ENCODE assay signal across 1 cellular context in genomic region chr6:167291623-167292300, GRCh38.
TF ChIP-seq lines count a peak whose summit lies in the region.

No MANE protein-coding gene starts in this region.

TF ChIP-seq in HepG2, 621 proteins besides CTCF, POLR2A, EP300 and RAD21 (continued from another document and continues in another):
- no peak for TF ChIP-seq ZBTB46 (CRISPR knock-in tag; IDR thresholded peaks at IDR 0.05; ENCODE audit: borderline replicate concordance)
- TF ChIP-seq ZNF230 (CRISPR knock-in tag; IDR thresholded peaks at IDR 0.05): no peak
- TF ChIP-seq E2F1 (CRISPR knock-in tag; IDR thresholded peaks at IDR 0.05): no peak
- TF ChIP-seq ZNF503 (CRISPR knock-in tag; IDR thresholded peaks at IDR 0.05): no peak
- TF ChIP-seq ZNF713 (CRISPR knock-in tag; IDR thresholded peaks at IDR 0.05): no peak
- no peak for TF ChIP-seq ZNF224 (CRISPR knock-in tag; IDR thresholded peaks at IDR 0.05)
- peak; percentile 85 for TF ChIP-seq HOXA3 (CRISPR knock-in tag; IDR thresholded peaks at IDR 0.05)
- TF ChIP-seq TRIM22 (IDR thresholded peaks at IDR 0.05): no peak
- TF ChIP-seq SNAPC4 (CRISPR knock-in tag; IDR thresholded peaks at IDR 0.05): no peak
- no peak for TF ChIP-seq ZNF432 (CRISPR knock-in tag; IDR thresholded peaks at IDR 0.05; ENCODE audit: borderline replicate concordance)
- TF ChIP-seq NPAS2 (CRISPR knock-in tag; IDR thresholded peaks at IDR 0.05; ENCODE audit: borderline replicate concordance): no peak
- no peak for TF ChIP-seq SAFB2 (CRISPR knock-in tag; IDR thresholded peaks at IDR 0.05; ENCODE audit: borderline replicate concordance, low read depth)
- TF ChIP-seq RXRA (CRISPR knock-in tag; IDR thresholded peaks at IDR 0.05): peak; percentile 67; the same call in 1 of the 2 replicates
- no peak; the same call in 1 of the 2 replicates for TF ChIP-seq HHEX (CRISPR knock-in tag; IDR thresholded peaks at IDR 0.05)
- TF ChIP-seq STAG1 (CRISPR knock-in tag; IDR thresholded peaks at IDR 0.05): peak; percentile 25
- no peak for TF ChIP-seq ZNF383 (CRISPR knock-in tag; IDR thresholded peaks at IDR 0.05; ENCODE audit: borderline replicate concordance)
- no peak for TF ChIP-seq ZNF609 (CRISPR knock-in tag; IDR thresholded peaks at IDR 0.05; ENCODE audit: borderline replicate concordance)
- TF ChIP-seq THAP9 (CRISPR knock-in tag; IDR thresholded peaks at IDR 0.05; ENCODE audit: borderline replicate concordance): 0 out of 2 replicates have a peak, but pooled peaks have one; percentile 13
- 0 out of 2 replicates have a peak, but pooled peaks have one; percentile 7 for TF ChIP-seq MIER3 (CRISPR knock-in tag; IDR thresholded peaks at IDR 0.05; ENCODE audit: borderline replicate concordance)
- TF ChIP-seq KLF6 (CRISPR knock-in tag; IDR thresholded peaks at IDR 0.05): no peak
- no peak for TF ChIP-seq ZNF382 (CRISPR knock-in tag; IDR thresholded peaks at IDR 0.05; ENCODE audit: borderline replicate concordance)
- no peak for TF ChIP-seq ZNF577 (CRISPR knock-in tag; IDR thresholded peaks at IDR 0.05; ENCODE audit: borderline replicate concordance, low read depth)
- no peak for TF ChIP-seq ZNF282 (IDR thresholded peaks at IDR 0.05; ENCODE audit: partially characterized antibody)
- TF ChIP-seq ZNF782 (CRISPR knock-in tag; IDR thresholded peaks at IDR 0.05; ENCODE audit: borderline replicate concordance): no peak
- TF ChIP-seq PHF5A (CRISPR knock-in tag; IDR thresholded peaks at IDR 0.05; ENCODE audit: low read depth, unreplicated experiment): no peak
- TF ChIP-seq ATF3 (CRISPR knock-in tag; IDR thresholded peaks at IDR 0.05): no peak
- TF ChIP-seq RBFOX2 (IDR thresholded peaks at IDR 0.05; ENCODE audit: low read depth, low read length): no peak; the same call in 1 of the 2 replicates
- 0 out of 2 replicates have a peak, but pooled peaks have one; percentile 44 for TF ChIP-seq ZNF564 (CRISPR knock-in tag; IDR thresholded peaks at IDR 0.05)
- TF ChIP-seq PRMT3 (CRISPR knock-in tag; IDR thresholded peaks at IDR 0.05; ENCODE audit: borderline replicate concordance, low read depth): no peak
- no peak for TF ChIP-seq ZNF3 (CRISPR knock-in tag; IDR thresholded peaks at IDR 0.05)
- TF ChIP-seq ARNT2 (CRISPR knock-in tag; IDR thresholded peaks at IDR 0.05; ENCODE audit: low read depth): no peak
- TF ChIP-seq ZNF614 (CRISPR knock-in tag; IDR thresholded peaks at IDR 0.05; ENCODE audit: borderline replicate concordance): no peak; the same call in 1 of the 2 replicates
- no peak for TF ChIP-seq ZNF468 (CRISPR knock-in tag; IDR thresholded peaks at IDR 0.05)
- no peak for TF ChIP-seq SRF (IDR thresholded peaks at IDR 0.05; ENCODE audit: low read depth, low read length)
- no peak for TF ChIP-seq ZMAT3 (CRISPR knock-in tag; conservative IDR thresholded peaks at IDR 0.05)
- TF ChIP-seq HOXA9 (CRISPR knock-in tag; IDR thresholded peaks at IDR 0.05; ENCODE audit: borderline replicate concordance): no peak
- TF ChIP-seq ZGPAT (CRISPR knock-in tag; IDR thresholded peaks at IDR 0.05): no peak
- no peak for TF ChIP-seq ZNF501 (CRISPR knock-in tag; IDR thresholded peaks at IDR 0.05)
